Comparison of ENCODE assay signal across 1 cellular context in the genomic region with DNA sequence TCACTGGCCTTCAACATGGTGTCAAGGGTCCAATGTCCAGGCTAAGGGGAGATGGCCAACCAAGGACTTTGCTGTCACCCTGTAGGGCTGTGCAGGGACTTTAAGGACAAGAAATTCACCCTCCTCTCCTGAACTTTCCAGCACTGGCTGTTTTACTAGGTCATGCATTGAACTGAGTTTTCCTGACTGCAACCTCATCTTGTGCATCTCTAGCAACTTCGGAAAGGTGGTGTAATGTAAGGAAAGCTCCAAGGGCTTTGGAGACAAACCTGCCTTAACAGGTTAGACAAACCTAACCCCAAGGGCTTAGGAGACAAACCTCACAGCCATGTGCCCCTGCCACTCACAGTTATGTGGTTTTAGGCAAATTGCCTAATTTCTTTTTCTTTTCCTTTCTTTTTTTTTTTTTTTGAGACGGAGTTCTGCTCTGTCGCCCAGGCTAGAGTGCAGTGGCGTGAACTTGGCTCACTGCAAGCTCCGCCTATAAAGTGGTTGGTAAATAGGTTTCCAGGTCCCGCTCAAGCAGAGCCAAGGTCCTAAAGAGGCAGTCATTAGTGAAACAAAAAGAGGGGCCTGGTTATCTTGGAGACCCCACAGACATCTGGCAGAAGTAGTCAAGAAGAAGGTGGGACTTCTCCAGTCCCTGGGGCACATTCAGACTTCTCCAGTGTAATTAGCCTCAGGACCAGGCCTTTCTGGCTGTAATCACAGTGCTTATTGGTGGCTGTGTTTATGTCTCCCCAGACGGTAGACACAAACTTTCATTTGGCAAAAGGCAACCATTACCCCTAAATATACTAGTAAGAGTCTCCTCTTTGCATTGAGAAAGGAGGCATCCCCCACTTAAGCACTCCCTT.
A peak's percentile ranks its signal among the peaks of the same experiment; 100 is the strongest.
TF ChIP-seq lines count a peak whose summit lies in the region.

No MANE protein-coding gene starts in this region.

TF ChIP-seq in GM12878, 131 proteins besides CTCF, POLR2A, EP300 and RAD21 (continued from another document and continues in another):
- TF ChIP-seq, protein P1, sequence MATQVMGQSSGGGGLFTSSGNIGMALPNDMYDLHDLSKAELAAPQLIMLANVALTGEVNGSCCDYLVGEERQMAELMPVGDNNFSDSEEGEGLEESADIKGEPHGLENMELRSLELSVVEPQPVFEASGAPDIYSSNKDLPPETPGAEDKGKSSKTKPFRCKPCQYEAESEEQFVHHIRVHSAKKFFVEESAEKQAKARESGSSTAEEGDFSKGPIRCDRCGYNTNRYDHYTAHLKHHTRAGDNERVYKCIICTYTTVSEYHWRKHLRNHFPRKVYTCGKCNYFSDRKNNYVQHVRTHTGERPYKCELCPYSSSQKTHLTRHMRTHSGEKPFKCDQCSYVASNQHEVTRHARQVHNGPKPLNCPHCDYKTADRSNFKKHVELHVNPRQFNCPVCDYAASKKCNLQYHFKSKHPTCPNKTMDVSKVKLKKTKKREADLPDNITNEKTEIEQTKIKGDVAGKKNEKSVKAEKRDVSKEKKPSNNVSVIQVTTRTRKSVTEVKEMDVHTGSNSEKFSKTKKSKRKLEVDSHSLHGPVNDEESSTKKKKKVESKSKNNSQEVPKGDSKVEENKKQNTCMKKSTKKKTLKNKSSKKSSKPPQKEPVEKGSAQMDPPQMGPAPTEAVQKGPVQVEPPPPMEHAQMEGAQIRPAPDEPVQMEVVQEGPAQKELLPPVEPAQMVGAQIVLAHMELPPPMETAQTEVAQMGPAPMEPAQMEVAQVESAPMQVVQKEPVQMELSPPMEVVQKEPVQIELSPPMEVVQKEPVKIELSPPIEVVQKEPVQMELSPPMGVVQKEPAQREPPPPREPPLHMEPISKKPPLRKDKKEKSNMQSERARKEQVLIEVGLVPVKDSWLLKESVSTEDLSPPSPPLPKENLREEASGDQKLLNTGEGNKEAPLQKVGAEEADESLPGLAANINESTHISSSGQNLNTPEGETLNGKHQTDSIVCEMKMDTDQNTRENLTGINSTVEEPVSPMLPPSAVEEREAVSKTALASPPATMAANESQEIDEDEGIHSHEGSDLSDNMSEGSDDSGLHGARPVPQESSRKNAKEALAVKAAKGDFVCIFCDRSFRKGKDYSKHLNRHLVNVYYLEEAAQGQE (IDR thresholded peaks at IDR 0.05; ENCODE audit: low read depth, low read length), result no peak
- no peak for TF ChIP-seq FOS (IDR thresholded peaks at IDR 0.05; ENCODE audit: borderline replicate concordance, extremely low read depth, insufficient read length)
- no peak for TF ChIP-seq HDAC6 (IDR thresholded peaks at IDR 0.05; ENCODE audit: unreplicated experiment)
- TF ChIP-seq SREBF2 (IDR thresholded peaks at IDR 0.05; ENCODE audit: low read length), result no peak
- no peak for TF ChIP-seq TCF12 (IDR thresholded peaks at IDR 0.05; ENCODE audit: low read depth, low read length)
- no peak for TF ChIP-seq FOXK2 (IDR thresholded peaks at IDR 0.05)
- TF ChIP-seq POU2F2 (IDR thresholded peaks at IDR 0.05; ENCODE audit: borderline replicate concordance, low read depth, low read length), result peak; percentile 81; the same call in 2 of the 3 replicates
- no peak for TF ChIP-seq SIX5 (IDR thresholded peaks at IDR 0.05; ENCODE audit: low read depth, low read length, severe bottlenecking)
- no peak for TF ChIP-seq NRF1 (conservative IDR thresholded peaks at IDR 0.05; ENCODE audit: low read depth, low read length)
- no peak for TF ChIP-seq GATAD2B (conservative IDR thresholded peaks at IDR 0.05; ENCODE audit: low read depth)
- TF ChIP-seq, protein P2, sequence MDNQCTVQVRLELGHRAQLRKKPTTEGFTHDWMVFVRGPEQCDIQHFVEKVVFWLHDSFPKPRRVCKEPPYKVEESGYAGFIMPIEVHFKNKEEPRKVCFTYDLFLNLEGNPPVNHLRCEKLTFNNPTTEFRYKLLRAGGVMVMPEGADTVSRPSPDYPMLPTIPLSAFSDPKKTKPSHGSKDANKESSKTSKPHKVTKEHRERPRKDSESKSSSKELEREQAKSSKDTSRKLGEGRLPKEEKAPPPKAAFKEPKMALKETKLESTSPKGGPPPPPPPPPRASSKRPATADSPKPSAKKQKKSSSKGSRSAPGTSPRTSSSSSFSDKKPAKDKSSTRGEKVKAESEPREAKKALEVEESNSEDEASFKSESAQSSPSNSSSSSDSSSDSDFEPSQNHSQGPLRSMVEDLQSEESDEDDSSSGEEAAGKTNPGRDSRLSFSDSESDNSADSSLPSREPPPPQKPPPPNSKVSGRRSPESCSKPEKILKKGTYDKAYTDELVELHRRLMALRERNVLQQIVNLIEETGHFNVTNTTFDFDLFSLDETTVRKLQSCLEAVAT (IDR thresholded peaks at IDR 0.05), result no peak
- no peak for TF ChIP-seq BMI1 (IDR thresholded peaks at IDR 0.05; ENCODE audit: borderline replicate concordance)
- TF ChIP-seq, protein P3, sequence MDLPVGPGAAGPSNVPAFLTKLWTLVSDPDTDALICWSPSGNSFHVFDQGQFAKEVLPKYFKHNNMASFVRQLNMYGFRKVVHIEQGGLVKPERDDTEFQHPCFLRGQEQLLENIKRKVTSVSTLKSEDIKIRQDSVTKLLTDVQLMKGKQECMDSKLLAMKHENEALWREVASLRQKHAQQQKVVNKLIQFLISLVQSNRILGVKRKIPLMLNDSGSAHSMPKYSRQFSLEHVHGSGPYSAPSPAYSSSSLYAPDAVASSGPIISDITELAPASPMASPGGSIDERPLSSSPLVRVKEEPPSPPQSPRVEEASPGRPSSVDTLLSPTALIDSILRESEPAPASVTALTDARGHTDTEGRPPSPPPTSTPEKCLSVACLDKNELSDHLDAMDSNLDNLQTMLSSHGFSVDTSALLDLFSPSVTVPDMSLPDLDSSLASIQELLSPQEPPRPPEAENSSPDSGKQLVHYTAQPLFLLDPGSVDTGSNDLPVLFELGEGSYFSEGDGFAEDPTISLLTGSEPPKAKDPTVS (IDR thresholded peaks at IDR 0.05; ENCODE audit: low read depth, low read length), result no peak
- TF ChIP-seq GABPA (IDR thresholded peaks at IDR 0.05; ENCODE audit: low read depth), result no peak
- peak; percentile 59 to 71; a peak in 3 of 4 replicates for TF ChIP-seq IKZF2 (IDR thresholded peaks at IDR 0.05)
- no peak for TF ChIP-seq NR2C2 (IDR thresholded peaks at IDR 0.05; ENCODE audit: borderline replicate concordance, control insufficient read depth, insufficient read length, low read depth)
- TF ChIP-seq SRF (IDR thresholded peaks at IDR 0.05; ENCODE audit: low read depth in 2 of 2, low read length in 2 of 2), result no peak
- no peak for TF ChIP-seq NBN (IDR thresholded peaks at IDR 0.05)
- no peak for TF ChIP-seq RCOR1 (conservative IDR thresholded peaks at IDR 0.05; ENCODE audit: low read depth, low read length)
- no peak for TF ChIP-seq SUZ12 (IDR thresholded peaks at IDR 0.05; ENCODE audit: unreplicated experiment)
- no peak for TF ChIP-seq IRF4 (IDR thresholded peaks at IDR 0.05; ENCODE audit: low read depth, low read length)
- TF ChIP-seq KLF5 (IDR thresholded peaks at IDR 0.05; ENCODE audit: partially characterized antibody), result peak; percentile 25
- TF ChIP-seq MXI1 (IDR thresholded peaks at IDR 0.05; ENCODE audit: low read depth, low read length), result no peak
- TF ChIP-seq, protein P4, sequence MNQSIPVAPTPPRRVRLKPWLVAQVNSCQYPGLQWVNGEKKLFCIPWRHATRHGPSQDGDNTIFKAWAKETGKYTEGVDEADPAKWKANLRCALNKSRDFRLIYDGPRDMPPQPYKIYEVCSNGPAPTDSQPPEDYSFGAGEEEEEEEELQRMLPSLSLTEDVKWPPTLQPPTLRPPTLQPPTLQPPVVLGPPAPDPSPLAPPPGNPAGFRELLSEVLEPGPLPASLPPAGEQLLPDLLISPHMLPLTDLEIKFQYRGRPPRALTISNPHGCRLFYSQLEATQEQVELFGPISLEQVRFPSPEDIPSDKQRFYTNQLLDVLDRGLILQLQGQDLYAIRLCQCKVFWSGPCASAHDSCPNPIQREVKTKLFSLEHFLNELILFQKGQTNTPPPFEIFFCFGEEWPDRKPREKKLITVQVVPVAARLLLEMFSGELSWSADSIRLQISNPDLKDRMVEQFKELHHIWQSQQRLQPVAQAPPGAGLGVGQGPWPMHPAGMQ (IDR thresholded peaks at IDR 0.05; ENCODE audit: borderline replicate concordance), result no peak
- no peak for TF ChIP-seq POLR2AphosphoS5 (IDR thresholded peaks at IDR 0.05; ENCODE audit: low read length)
- peak; percentile 47; the same call in 1 of the 2 replicates for TF ChIP-seq RAD51 (IDR thresholded peaks at IDR 0.05)
- TF ChIP-seq, protein P5, sequence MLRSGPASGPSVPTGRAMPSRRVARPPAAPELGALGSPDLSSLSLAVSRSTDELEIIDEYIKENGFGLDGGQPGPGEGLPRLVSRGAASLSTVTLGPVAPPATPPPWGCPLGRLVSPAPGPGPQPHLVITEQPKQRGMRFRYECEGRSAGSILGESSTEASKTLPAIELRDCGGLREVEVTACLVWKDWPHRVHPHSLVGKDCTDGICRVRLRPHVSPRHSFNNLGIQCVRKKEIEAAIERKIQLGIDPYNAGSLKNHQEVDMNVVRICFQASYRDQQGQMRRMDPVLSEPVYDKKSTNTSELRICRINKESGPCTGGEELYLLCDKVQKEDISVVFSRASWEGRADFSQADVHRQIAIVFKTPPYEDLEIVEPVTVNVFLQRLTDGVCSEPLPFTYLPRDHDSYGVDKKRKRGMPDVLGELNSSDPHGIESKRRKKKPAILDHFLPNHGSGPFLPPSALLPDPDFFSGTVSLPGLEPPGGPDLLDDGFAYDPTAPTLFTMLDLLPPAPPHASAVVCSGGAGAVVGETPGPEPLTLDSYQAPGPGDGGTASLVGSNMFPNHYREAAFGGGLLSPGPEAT (IDR thresholded peaks at IDR 0.05; ENCODE audit: low read depth), result peak; percentile 39; the same call in 1 of the 2 replicates
- TF ChIP-seq, protein P6, sequence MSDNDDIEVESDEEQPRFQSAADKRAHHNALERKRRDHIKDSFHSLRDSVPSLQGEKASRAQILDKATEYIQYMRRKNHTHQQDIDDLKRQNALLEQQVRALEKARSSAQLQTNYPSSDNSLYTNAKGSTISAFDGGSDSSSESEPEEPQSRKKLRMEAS (IDR thresholded peaks at IDR 0.05; ENCODE audit: low read depth, low read length), result no peak
- no peak for TF ChIP-seq HCFC1 (IDR thresholded peaks at IDR 0.05; ENCODE audit: low read length)
- TF ChIP-seq, protein P7, sequence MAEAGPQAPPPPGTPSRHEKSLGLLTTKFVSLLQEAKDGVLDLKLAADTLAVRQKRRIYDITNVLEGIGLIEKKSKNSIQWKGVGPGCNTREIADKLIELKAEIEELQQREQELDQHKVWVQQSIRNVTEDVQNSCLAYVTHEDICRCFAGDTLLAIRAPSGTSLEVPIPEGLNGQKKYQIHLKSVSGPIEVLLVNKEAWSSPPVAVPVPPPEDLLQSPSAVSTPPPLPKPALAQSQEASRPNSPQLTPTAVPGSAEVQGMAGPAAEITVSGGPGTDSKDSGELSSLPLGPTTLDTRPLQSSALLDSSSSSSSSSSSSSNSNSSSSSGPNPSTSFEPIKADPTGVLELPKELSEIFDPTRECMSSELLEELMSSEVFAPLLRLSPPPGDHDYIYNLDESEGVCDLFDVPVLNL (IDR thresholded peaks at IDR 0.05; ENCODE audit: low read depth, low read length), result no peak
- no peak for TF ChIP-seq SMC3 (IDR thresholded peaks at IDR 0.05; ENCODE audit: borderline replicate concordance, low read length)
- TF ChIP-seq ZNF384 (IDR thresholded peaks at IDR 0.05; ENCODE audit: borderline replicate concordance, low read depth, low read length), result peak; percentile 64
- TF ChIP-seq YY1 (IDR thresholded peaks at IDR 0.05; ENCODE audit: low read depth, low read length), result no peak
- TF ChIP-seq SMAD1 (IDR thresholded peaks at IDR 0.05; ENCODE audit: low read depth, partially characterized antibody), result no peak
- no peak for TF ChIP-seq SMAD5 (IDR thresholded peaks at IDR 0.05; ENCODE audit: low read depth)
- no peak for TF ChIP-seq YBX1 (IDR thresholded peaks at IDR 0.05)
- no peak for TF ChIP-seq SMARCA5 (IDR thresholded peaks at IDR 0.05)
- TF ChIP-seq, protein P8, sequence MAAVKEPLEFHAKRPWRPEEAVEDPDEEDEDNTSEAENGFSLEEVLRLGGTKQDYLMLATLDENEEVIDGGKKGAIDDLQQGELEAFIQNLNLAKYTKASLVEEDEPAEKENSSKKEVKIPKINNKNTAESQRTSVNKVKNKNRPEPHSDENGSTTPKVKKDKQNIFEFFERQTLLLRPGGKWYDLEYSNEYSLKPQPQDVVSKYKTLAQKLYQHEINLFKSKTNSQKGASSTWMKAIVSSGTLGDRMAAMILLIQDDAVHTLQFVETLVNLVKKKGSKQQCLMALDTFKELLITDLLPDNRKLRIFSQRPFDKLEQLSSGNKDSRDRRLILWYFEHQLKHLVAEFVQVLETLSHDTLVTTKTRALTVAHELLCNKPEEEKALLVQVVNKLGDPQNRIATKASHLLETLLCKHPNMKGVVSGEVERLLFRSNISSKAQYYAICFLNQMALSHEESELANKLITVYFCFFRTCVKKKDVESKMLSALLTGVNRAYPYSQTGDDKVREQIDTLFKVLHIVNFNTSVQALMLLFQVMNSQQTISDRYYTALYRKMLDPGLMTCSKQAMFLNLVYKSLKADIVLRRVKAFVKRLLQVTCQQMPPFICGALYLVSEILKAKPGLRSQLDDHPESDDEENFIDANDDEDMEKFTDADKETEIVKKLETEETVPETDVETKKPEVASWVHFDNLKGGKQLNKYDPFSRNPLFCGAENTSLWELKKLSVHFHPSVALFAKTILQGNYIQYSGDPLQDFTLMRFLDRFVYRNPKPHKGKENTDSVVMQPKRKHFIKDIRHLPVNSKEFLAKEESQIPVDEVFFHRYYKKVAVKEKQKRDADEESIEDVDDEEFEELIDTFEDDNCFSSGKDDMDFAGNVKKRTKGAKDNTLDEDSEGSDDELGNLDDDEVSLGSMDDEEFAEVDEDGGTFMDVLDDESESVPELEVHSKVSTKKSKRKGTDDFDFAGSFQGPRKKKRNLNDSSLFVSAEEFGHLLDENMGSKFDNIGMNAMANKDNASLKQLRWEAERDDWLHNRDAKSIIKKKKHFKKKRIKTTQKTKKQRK (IDR thresholded peaks at IDR 0.05; ENCODE audit: low read depth, low read length), result no peak
- TF ChIP-seq MTA2 (IDR thresholded peaks at IDR 0.05; ENCODE audit: low read depth), result peak; percentile 25; the same call in 1 of the 2 replicates
- TF ChIP-seq, protein P9, sequence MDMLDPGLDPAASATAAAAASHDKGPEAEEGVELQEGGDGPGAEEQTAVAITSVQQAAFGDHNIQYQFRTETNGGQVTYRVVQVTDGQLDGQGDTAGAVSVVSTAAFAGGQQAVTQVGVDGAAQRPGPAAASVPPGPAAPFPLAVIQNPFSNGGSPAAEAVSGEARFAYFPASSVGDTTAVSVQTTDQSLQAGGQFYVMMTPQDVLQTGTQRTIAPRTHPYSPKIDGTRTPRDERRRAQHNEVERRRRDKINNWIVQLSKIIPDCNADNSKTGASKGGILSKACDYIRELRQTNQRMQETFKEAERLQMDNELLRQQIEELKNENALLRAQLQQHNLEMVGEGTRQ (IDR thresholded peaks at IDR 0.05; ENCODE audit: borderline replicate concordance, low read depth, low read length), result no peak
- TF ChIP-seq JUNB (IDR thresholded peaks at IDR 0.05), result no peak
- TF ChIP-seq, protein P10, sequence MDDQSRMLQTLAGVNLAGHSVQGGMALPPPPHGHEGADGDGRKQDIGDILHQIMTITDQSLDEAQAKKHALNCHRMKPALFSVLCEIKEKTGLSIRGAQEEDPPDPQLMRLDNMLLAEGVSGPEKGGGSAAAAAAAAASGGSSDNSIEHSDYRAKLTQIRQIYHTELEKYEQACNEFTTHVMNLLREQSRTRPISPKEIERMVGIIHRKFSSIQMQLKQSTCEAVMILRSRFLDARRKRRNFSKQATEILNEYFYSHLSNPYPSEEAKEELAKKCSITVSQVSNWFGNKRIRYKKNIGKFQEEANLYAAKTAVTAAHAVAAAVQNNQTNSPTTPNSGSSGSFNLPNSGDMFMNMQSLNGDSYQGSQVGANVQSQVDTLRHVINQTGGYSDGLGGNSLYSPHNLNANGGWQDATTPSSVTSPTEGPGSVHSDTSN (IDR thresholded peaks at IDR 0.05; ENCODE audit: insufficient replicate concordance, low read depth, low read length), result peak; percentile 75
